In genomic region chr3:120339362-120339761, GRCh38 we compare ENCODE assay signal across 3 cellular contexts.
TF ChIP-seq lines count a peak whose summit lies in the region.

No MANE protein-coding gene starts in this region.

TF ChIP-seq in HepG2, 621 proteins besides CTCF, POLR2A, EP300 and RAD21:
- no peak for TF ChIP-seq HMG20A (CRISPR knock-in tag; IDR thresholded peaks at IDR 0.05; ENCODE audit: borderline replicate concordance)
- peak; percentile 100 for TF ChIP-seq ZFP1 (CRISPR knock-in tag; IDR thresholded peaks at IDR 0.05)
TF ChIP-seq in HepG2: peak in this region for 1.

TF ChIP-seq in HEK293, 187 proteins besides CTCF, POLR2A, EP300 and RAD21:
- TF ChIP-seq SETDB1 (IDR thresholded peaks at IDR 0.05; ENCODE audit: insufficient read length, low read length), result peak; percentile 67
- TF ChIP-seq ZNF548 (tag by site-specific recombination; IDR thresholded peaks at IDR 0.05), result no peak

TF ChIP-seq in GM12878, 131 proteins besides CTCF, POLR2A, EP300 and RAD21:
- TF ChIP-seq CBX5 (IDR thresholded peaks at IDR 0.05; ENCODE audit: low read depth) (peak; percentile 45; the same call in 1 of the 2 replicates), DPF2 (IDR thresholded peaks at IDR 0.05) (no peak), FOS (IDR thresholded peaks at IDR 0.05; ENCODE audit: borderline replicate concordance, extremely low read depth, insufficient read length) (no peak)
